In the genomic region with DNA sequence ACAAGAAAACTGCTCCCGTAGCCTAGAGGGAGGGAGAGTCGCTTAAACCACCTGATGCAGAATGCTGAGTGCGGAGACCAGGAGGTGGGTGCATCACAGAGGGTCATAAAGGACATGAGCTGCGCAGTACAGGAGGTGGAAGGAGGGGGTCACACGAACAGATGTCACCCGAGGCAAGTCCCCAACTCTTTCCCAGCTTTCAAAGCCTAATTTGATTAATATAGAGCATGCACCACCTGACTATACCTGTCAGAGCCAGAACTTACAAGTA, we compare ENCODE assay signal across 8 cellular contexts. TPM values are rescaled to one million over a fixed set of nuclear protein-coding genes. Genes with fewer than 3 reads are reported as not detected.
DNase-seq lines count a peak whose midpoint lies in the region; ATAC-seq, FAIRE-seq and TF ChIP-seq lines count a peak whose summit lies in the region.

No MANE protein-coding gene starts in this region.

- no peak overlapping the region for H2AFZ ChIP-seq in HCT116 (ENCODE audit: low read depth, low read length, poor library complexity, severe bottlenecking)

- H3K27ac ChIP-seq in A549: peak overlapping the region; percentile 77 to 98
- no peak overlapping the region for H3K27ac ChIP-seq in HCT116 (ENCODE audit: low read depth, low read length)
- peak overlapping the region; percentile 91 to 93 for H3K27ac ChIP-seq in ascending aorta
- H3K27ac ChIP-seq in muscle layer of colon (ENCODE audit: low read depth, low read length): peak overlapping the region; percentile 87

- no peak for TF ChIP-seq EP300 in A549 (IDR thresholded peaks at IDR 0.05)

- TF ChIP-seq RAD21 in A549 (conservative IDR thresholded peaks at IDR 0.05 in 1 of 2, IDR thresholded peaks at IDR 0.05 in 1 of 2) (no peak), HCT116 (IDR thresholded peaks at IDR 0.05; ENCODE audit: low read depth) (no peak)

- intact Hi-C loops in HCT116 (cut with micrococcal nuclease) (loop anchor here (5.0 kb wide), 1 partner anchor 206 kb away; the partner anchor contains the start of gene LANCL2), ascending aorta (cut with DNase I) (loop anchor here (5.0 to 10.0 kb wide), 9 partner anchors 48 to 818 kb away; partner anchors contain the start of genes CCT6A, LANCL2, NIPSNAP2 and PHKG1)

- no peak for FAIRE-seq in A549 (lab: Jason Lieb, UNC)

- no peaks in the 10 kb centered on the region for H3K9me3 ChIP-seq in A549
- H3K9me3 ChIP-seq in HCT116 (ENCODE audit: control insufficient read depth in 1 of 2, insufficient read depth in 1 of 2, low read depth in 1 of 2, low read length in 2 of 2): no peaks in the 10 kb centered on the region
- no peaks in the 10 kb centered on the region for H3K9me3 ChIP-seq in ascending aorta
- no peaks in the 10 kb centered on the region for H3K9me3 ChIP-seq in muscle layer of colon (ENCODE audit: low read length)

- H3K4me3 ChIP-seq in A549: peak overlapping the region; percentile 63
- peak overlapping the region; percentile 45 to 62 for H3K4me3 ChIP-seq in HCT116 (replicated peaks in 1 of 2; ENCODE audit: low read depth in 1 of 2, low read length in 2 of 2)
- peak overlapping the region; percentile 85 to 97 for H3K4me3 ChIP-seq in ascending aorta
- peak overlapping the region; percentile 71 to 74 for H3K4me3 ChIP-seq in muscle layer of colon (ENCODE audit: low read depth in 1 of 2, low read length in 2 of 2)

- no TSS peak for BruUV-seq in HCT116 (replicated peaks; lab: Mats Ljungman, UMichigan)

- H3K4me2 ChIP-seq in A549: peak overlapping the region; percentile 91
- H3K4me2 ChIP-seq in HCT116 (ENCODE audit: low read length): peak overlapping the region; percentile 94

- TF ChIP-seq CTCF in A549 (IDR thresholded peaks at IDR 0.05): no peak
- no peak for TF ChIP-seq CTCF in HCT116 (IDR thresholded peaks at IDR 0.05 in 2 of 3, conservative IDR thresholded peaks at IDR 0.05 in 1 of 3; ENCODE audit: borderline replicate concordance in 1 of 3, insufficient read depth in 1 of 3, low read depth in 2 of 3, low read length in 2 of 3)
- TF ChIP-seq CTCF in ascending aorta (IDR thresholded peaks at IDR 0.05): no peak
- TF ChIP-seq CTCF in GM20000 (IDR thresholded peaks at IDR 0.05; ENCODE audit: extremely low read depth, missing control alignments): no peak

- DNase-seq in A549 (ENCODE audit: low read depth in 1 of 2, low spot score in 1 of 2) (no peak), HCT116 (ENCODE audit: low read depth, low spot score) (no peak), ascending aorta (ENCODE audit: low spot score in 2 of 2) (no peak), ACHN (no peak), NCI-H2227 treated with DMSO at 0.1 percent for 48 hours (lab: John Stamatoyannopoulos, UW) (no peak), GM20000 (ENCODE audit: low spot score) (no peak)

- H3K36me3 ChIP-seq in HCT116 (ENCODE audit: control insufficient read depth in 1 of 2, insufficient read depth in 2 of 2, low read length in 2 of 2) (no peaks in the 10 kb centered on the region), ascending aorta (no peaks in the 10 kb centered on the region), muscle layer of colon (ENCODE audit: insufficient read depth, low read length) (no peaks in the 10 kb centered on the region)

- CTCF ChIA-PET in A549 (lab: Yijun Ruan, JAX) (interaction anchor here (0.6 to 2.0 kb wide), 5 partner anchors 10 to 544 kb away, joined by 3 to 8 read pairs (median 3); no protein-coding TSS in a partner anchor), HCT116 (lab: Charles Lee) (interaction anchor here (2.7 kb wide), 1 partner anchor 21 kb away, joined by 9 read pairs; no protein-coding TSS in a partner anchor)

- POLR2A ChIA-PET in A549 (lab: Yijun Ruan, JAX): interaction anchor here (1.2 kb wide), 1 partner anchor 208 kb away, joined by 5 read pairs; the partner anchor contains the start of gene LANCL2
- POLR2A ChIA-PET in HCT116 (lab: Charles Lee): no interaction called here

- in situ Hi-C loops in ACHN (cut with HindIII; ENCODE audit: low pct_ligation_motif_present, low pct_unique_long_range_greater_than_20kb, low sequenced_read_pairs): no loop called here

- H3K27me3 ChIP-seq in HCT116 (ENCODE audit: insufficient read depth, low read length): no peaks in the 10 kb centered on the region
- no peaks in the 10 kb centered on the region for H3K27me3 ChIP-seq in ascending aorta
- H3K27me3 ChIP-seq in muscle layer of colon (ENCODE audit: control insufficient read depth in 1 of 2, insufficient read depth in 2 of 2, low read length in 2 of 2): no peaks in the 10 kb centered on the region

- peaks cover 27% of the 10 kb centered on the region for H3K79me2 ChIP-seq in HCT116 (ENCODE audit: insufficient read depth, low read length)

- H3K9me2 ChIP-seq in HCT116 (ENCODE audit: insufficient read depth): no peaks in the 10 kb centered on the region

- WGBS in A549 (ENCODE audit: missing lambda C conversion rate): 76% methylated on average over 6 of the region's 6 CpGs

- peak overlapping the region; percentile 61 for H3K9ac ChIP-seq in HCT116 (ENCODE audit: low read length)
- H3K9ac ChIP-seq in muscle layer of colon (ENCODE audit: low read length): peak overlapping the region; percentile 55

- RAD21 ChIA-PET in HCT116 (lab: Charles Lee; ENCODE audit: low non-redundant PET in 1 of 2, low total read pairs in 2 of 2, uncharacterized antibody in 2 of 2, unreplicated experiment in 2 of 2): no interaction called here

- ATAC-seq in A549: peak in 1 of 2 experiments; percentile 1; a peak in 2 of 6 replicates
- no peak for ATAC-seq in HCT116
- ATAC-seq in GM21737 (IDR thresholded peaks at IDR 0.05; ENCODE audit: unreplicated experiment): no peak

- peaks cover 33% of the 10 kb centered on the region for H3K4me1 ChIP-seq in A549
- peaks cover 21 to 41% of the 10 kb centered on the region in 2 experiments for H3K4me1 ChIP-seq in HCT116 (ENCODE audit: control insufficient read depth in 1 of 2, insufficient read depth in 2 of 2, low read length in 2 of 2)
- H3K4me1 ChIP-seq in ascending aorta: peaks cover 11 to 43% of the 10 kb centered on the region in 2 donors
- peaks cover 13% of the 10 kb centered on the region for H3K4me1 ChIP-seq in muscle layer of colon (ENCODE audit: insufficient read depth, low read length)

- TF ChIP-seq POLR2A in A549 (IDR thresholded peaks at IDR 0.05; ENCODE audit: low read length): no peak
- no peak for TF ChIP-seq POLR2A in HCT116 (IDR thresholded peaks at IDR 0.05; ENCODE audit: borderline replicate concordance, extremely low read depth, insufficient read depth, insufficient read length)

- H4K20me1 ChIP-seq in HCT116 (ENCODE audit: insufficient read depth): no peaks in the 10 kb centered on the region

TF ChIP-seq in A549, 52 proteins besides CTCF, POLR2A, EP300 and RAD21:
- TF ChIP-seq NFE2L2 (conservative IDR thresholded peaks at IDR 0.05; ENCODE audit: low read length) (no peak), POLR2AphosphoS2 (conservative IDR thresholded peaks at IDR 0.05; ENCODE audit: low read length) (no peak), ZFP36 (IDR thresholded peaks at IDR 0.05; ENCODE audit: borderline replicate concordance, partially characterized antibody) (no peak), HOXA7 (CRISPR knock-in tag; IDR thresholded peaks at IDR 0.05) (no peak), PHF8 (IDR thresholded peaks at IDR 0.05; ENCODE audit: borderline replicate concordance, low read depth) (no peak), MAZ (IDR thresholded peaks at IDR 0.05; ENCODE audit: borderline replicate concordance, low read depth, low read length) (no peak), MAFK (IDR thresholded peaks at IDR 0.05; ENCODE audit: partially characterized antibody) (no peak), CBX2 (IDR thresholded peaks at IDR 0.05; ENCODE audit: borderline replicate concordance, low read depth) (no peak), RCOR1 (IDR thresholded peaks at IDR 0.05; ENCODE audit: low read depth, low read length) (no peak)

TF ChIP-seq in HCT116, 20 proteins besides CTCF, POLR2A, EP300 and RAD21:
- no peak for TF ChIP-seq EZH2phosphoT487 (IDR thresholded peaks at IDR 0.05; ENCODE audit: borderline replicate concordance)
- TF ChIP-seq EGR1 (IDR thresholded peaks at IDR 0.05; ENCODE audit: low read depth): no peak

RNA-seq across cellular contexts. Expression of gene VOPP1, which starts 0.9 kb away (rescaled TPM):
- polyA plus RNA-seq in A549 (2011; rRNA removed) (64.4 and 68.1 TPM in 2 replicates), A549 (2017; fragmentation: RNase III; extraction: RNeasy Plus Mini Kit Qiagen cat#74134 plus additional on column Dnase treatment) (70.5 to 74.0 TPM (median 73.4 TPM) in 3 replicates)
- 39.0 and 54.6 TPM in 2 replicates for polyA plus RNA-seq in A549 (2012; cell fraction: cytosol; rRNA removed)
- polyA plus RNA-seq in A549 (2012; cell fraction: nucleus; rRNA removed): 29.2 and 35.0 TPM in 2 replicates
- polyA minus RNA-seq in A549 (2011; rRNA and poly(A)+ RNA removed): 78.6 and 87.2 TPM in 2 replicates
- total RNA-seq in HCT116 (2021; ENCODE audit: unreplicated experiment) (30.3 TPM), ascending aorta (78.8 TPM)
- polyA plus RNA-seq in HCT116 (2012): 16.6 and 21.3 TPM in 2 replicates
